In the genomic region with DNA sequence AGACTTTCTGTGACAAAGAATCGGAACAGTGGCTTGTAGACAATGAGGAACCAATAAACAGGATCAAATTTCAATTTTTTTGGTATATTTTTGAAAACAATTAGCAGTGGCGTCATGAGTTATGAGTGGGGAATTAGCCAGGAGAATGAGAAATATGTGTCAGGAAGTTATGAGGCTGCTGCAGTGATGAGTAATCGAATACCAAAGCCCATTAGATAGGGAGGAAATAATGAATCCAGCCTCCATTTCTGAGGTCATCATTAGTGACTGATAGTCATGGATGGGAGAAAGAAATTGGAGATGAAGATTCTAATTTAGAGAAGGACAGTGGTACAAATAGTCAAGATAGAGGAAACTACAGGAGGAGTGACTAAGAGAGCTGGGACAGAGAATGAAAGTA, we compare ENCODE assay signal across 13 cellular contexts.
DNase-seq lines count a peak whose midpoint lies in the region; ATAC-seq and TF ChIP-seq lines count a peak whose summit lies in the region.
"Had no signal": no experiment of that assay in that cellular context is flagged by ENCODE, and none has a peak within 500 bp of the region (broad histone marks: within the 10 kb centered on the region; RNA-seq: fewer than 3 reads in every experiment).

No MANE protein-coding gene starts in this region.

- no peaks in the 10 kb centered on the region for H4K20me1 ChIP-seq in PC-3 (ENCODE audit: low read length)

- no peak overlapping the region for H3K27ac Mint-ChIP-seq in mesothelial cell of epicardium
- H3K27ac Mint-ChIP-seq: activated naive CD4-positive, alpha-beta T cell treated with anti-CD3 and anti-CD28 coated beads, Interleukin-2, amount 50 U/mL, for 24 hours; progenitor cell of endocrine pancreas had no signal

- TF ChIP-seq CTCF in PC-3 (conservative IDR thresholded peaks at IDR 0.05; ENCODE audit: low read depth, low read length) (no peak), epithelial cell of esophagus (IDR thresholded peaks at IDR 0.05; ENCODE audit: insufficient read depth, low read depth, low read length, missing control alignments) (no peak), mesothelial cell of epicardium (IDR thresholded peaks at IDR 0.05; ENCODE audit: unreplicated experiment) (no peak)

- no peaks in the 10 kb centered on the region for H3K27me3 Mint-ChIP-seq in mesothelial cell of epicardium (ENCODE audit: low read depth)
- H3K27me3 Mint-ChIP-seq: activated naive CD4-positive, alpha-beta T cell treated with anti-CD3 and anti-CD28 coated beads, Interleukin-2, amount 50 U/mL, for 24 hours; progenitor cell of endocrine pancreas had no signal

- intact Hi-C loops in PC-3 (cut with micrococcal nuclease) (no loop called here), right cardiac atrium (cut with DNase I) (no loop called here)

- H3K4me3 ChIP-seq in PC-3 (ENCODE audit: low read length) (no peak overlapping the region), epithelial cell of esophagus (ENCODE audit: low read length) (no peak overlapping the region), right cardiac atrium (ENCODE audit: low read length) (no peak overlapping the region)

- H3F3A ChIP-seq in PC-3 (ENCODE audit: low read length, unreplicated experiment), result no peaks in the 10 kb centered on the region

- no peaks in the 10 kb centered on the region for H3K36me3 ChIP-seq in PC-3 (ENCODE audit: low read depth, low read length)

- no peaks in the 10 kb centered on the region for H3K9me2 ChIP-seq in PC-3 (replicated peaks; ENCODE audit: low read length)

- POLR2A ChIA-PET in PC-3 (lab: Charles Lee; ENCODE audit: unreplicated experiment), result no interaction called here

- no peaks in the 10 kb centered on the region for H3K36me3 Mint-ChIP-seq in mesothelial cell of epicardium
- H3K36me3 Mint-ChIP-seq: activated naive CD4-positive, alpha-beta T cell treated with anti-CD3 and anti-CD28 coated beads, Interleukin-2, amount 50 U/mL, for 24 hours had no signal

- peaks cover 12% of the 10 kb centered on the region for H3K9me3 Mint-ChIP-seq in mesothelial cell of epicardium

- H3K27me3 ChIP-seq in PC-3 (ENCODE audit: low read length), result no peaks in the 10 kb centered on the region
- H3K27me3 ChIP-seq in right cardiac atrium (ENCODE audit: control insufficient read depth, insufficient read depth), result no peaks in the 10 kb centered on the region

- ATAC-seq in PC-3, result peak; percentile 42; the same call in 1 of the 2 replicates
- ATAC-seq in HG03521 (IDR thresholded peaks at IDR 0.05; ENCODE audit: unreplicated experiment), result no peak
- ATAC-seq in right cardiac atrium, result no peak

- H3K27ac ChIP-seq in PC-3 (ENCODE audit: low read length), result peak overlapping the region; percentile 44
- no peak overlapping the region for H3K27ac ChIP-seq in right cardiac atrium (ENCODE audit: low read length)

- H3K4me1 Mint-ChIP-seq in mesothelial cell of epicardium, result peaks cover 19% of the 10 kb centered on the region
- H3K4me1 Mint-ChIP-seq: activated naive CD4-positive, alpha-beta T cell treated with anti-CD3 and anti-CD28 coated beads, Interleukin-2, amount 50 U/mL, for 24 hours had no signal

- DNase-seq in EL (peak; percentile 94), PC-3 (peak; percentile 65), epithelial cell of esophagus (ENCODE audit: low read depth) (peak; percentile 85), pulmonary artery endothelial cell (ENCODE audit: low read depth, low spot score) (peak; percentile 70), right cardiac atrium (no peak), mesothelial cell of epicardium (ENCODE audit: low spot score in 2 of 2, unreplicated experiment in 2 of 2) (no peak), NCI-H2107 (lab: John Stamatoyannopoulos, UW) (no peak)
- DNase-seq: DMS 273 treated with DMSO at 0.1 percent for 48 hours; effector CD4-positive, alpha-beta T cell; midbrain had no signal

- no peaks in the 10 kb centered on the region for H3K79me2 ChIP-seq in PC-3 (ENCODE audit: low read length)

- peaks cover 11% of the 10 kb centered on the region for H3K4me1 ChIP-seq in PC-3 (ENCODE audit: insufficient read depth, low read length)
- no peaks in the 10 kb centered on the region for H3K4me1 ChIP-seq in right cardiac atrium (ENCODE audit: control insufficient read depth, insufficient read depth, low read length)

- CTCF ChIA-PET in PC-3 (lab: Charles Lee), result no interaction called here

- H3K4me3 Mint-ChIP-seq in mesothelial cell of epicardium, result no peak overlapping the region
- H3K4me3 Mint-ChIP-seq: activated naive CD4-positive, alpha-beta T cell treated with anti-CD3 and anti-CD28 coated beads, Interleukin-2, amount 50 U/mL, for 24 hours had no signal

- no TSS peak for BruUV-seq in PC-3 (replicated peaks; lab: Mats Ljungman, UMichigan)

- 61% methylated on average over 3 of the region's 3 CpGs for WGBS in right cardiac atrium

- no peak overlapping the region for H3K9ac ChIP-seq in PC-3 (ENCODE audit: low read length)

- H2AFZ ChIP-seq in PC-3 (ENCODE audit: low read length), result no peak overlapping the region

- H3K9me3 ChIP-seq in PC-3 (ENCODE audit: low read length) (no peaks in the 10 kb centered on the region), right cardiac atrium (ENCODE audit: control insufficient read depth, low read length) (no peaks in the 10 kb centered on the region)

- H3K4me2 ChIP-seq in PC-3 (ENCODE audit: low read length), result peak overlapping the region; percentile 34

Comparison
In these comparisons a context has a peak if more than half of its experiments do, and no peak if none do; other contexts are left out.
1. DNase-seq: peak in EL (single experiment), PC-3 (single experiment), epithelial cell of esophagus (single experiment) and pulmonary artery endothelial cell (single experiment); none in right cardiac atrium (0 of 3), mesothelial cell of epicardium (0 of 2) and NCI-H2107 (single experiment).